10 cellular contexts compared by ENCODE assay signal in the genomic region with DNA sequence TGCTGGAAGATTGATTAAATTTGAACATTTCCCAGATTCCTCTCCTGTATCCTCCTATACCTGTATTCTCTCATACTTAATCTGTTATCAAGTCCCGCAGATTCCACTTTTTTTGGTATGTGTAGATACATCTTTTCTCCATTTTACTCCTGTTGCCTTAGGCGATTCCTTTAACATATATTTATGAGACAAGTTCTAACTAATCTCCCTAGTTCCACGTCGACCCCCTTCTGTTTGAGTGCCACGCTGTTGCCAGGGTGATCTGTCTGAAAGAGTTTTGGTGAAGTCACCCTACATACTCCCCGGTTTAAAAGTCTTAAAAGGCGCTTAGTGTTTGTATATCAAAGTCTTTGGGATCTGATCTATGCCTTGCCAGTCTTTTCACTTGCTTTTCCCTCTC. TPM values are rescaled to one million over a fixed set of nuclear protein-coding genes. Genes with fewer than 3 reads are reported as not detected.
DNase-seq lines count a peak whose midpoint lies in the region; ATAC-seq and TF ChIP-seq lines count a peak whose summit lies in the region.
"Had no signal": no experiment of that assay in that cellular context is flagged by ENCODE, and none has a peak within 500 bp of the region (broad histone marks: within the 10 kb centered on the region; RNA-seq: fewer than 3 reads in every experiment).

No MANE protein-coding gene starts in this region.

- DNase-seq in NCI-H69 (lab: John Stamatoyannopoulos, UW) (peak; percentile 1), coronary artery (ENCODE audit: low spot score) (no peak), cortex of kidney (lab: John Stamatoyannopoulos, UW) (no peak), activated gamma-delta T cell treated with Interleukin-2 at 50 U/mL for 16 hours (no peak), thyroid gland (no peak)
- DNase-seq in naive thymus-derived CD4-positive, alpha-beta T cell: peak in 2 of 9 donors; percentile 7 to 25
- DNase-seq: NCI-H2081 treated with DMSO at 0.1 percent for 48 hours, T1000 had no signal

- TF ChIP-seq CTCF in coronary artery (IDR thresholded peaks at IDR 0.05) (no peak), thyroid gland (IDR thresholded peaks at IDR 0.05) (no peak)

- intact Hi-C loops in naive thymus-derived CD4-positive, alpha-beta T cell (cut with micrococcal nuclease): loop anchor here in 1 of 2 donors (10.0 kb wide), 1 partner anchor 674 kb away; no protein-coding TSS in a partner anchor
- intact Hi-C loops in thyroid gland (cut with DNase I): no loop called here

- CTCF ChIA-PET in naive thymus-derived CD4-positive, alpha-beta T cell (lab: Charles Lee): no interaction called here

- H3K27ac ChIP-seq in BLaER1 treated with 17β-estradiol and CSF1 and Interleukin-3, amounts not matched to agents 10 nM and 100 nM: peak overlapping the region in 1 of 11 experiments; percentile 4; a peak in 1 of 22 replicates
- H3K27ac ChIP-seq in coronary artery (peak overlapping the region in 1 of 2 donors; percentile 9), thyroid gland (no peak overlapping the region)
- H3K27ac ChIP-seq in naive thymus-derived CD4-positive, alpha-beta T cell (ENCODE audit: low read depth, low read length): peak overlapping the region; percentile 97

- peaks cover 12 to 30% (median 17%) of the 10 kb centered on the region in 11 experiments for H3K36me3 ChIP-seq in BLaER1 treated with 17β-estradiol and CSF1 and Interleukin-3, amounts not matched to agents 10 nM and 100 nM
- H3K36me3 ChIP-seq in naive thymus-derived CD4-positive, alpha-beta T cell (ENCODE audit: control insufficient read depth in 2 of 3, insufficient read depth in 3 of 3, low read length in 3 of 3): peaks cover 0 to 15% (median 4%) of the 10 kb centered on the region in 3 experiments
- H3K36me3 ChIP-seq in thyroid gland: peaks cover 0 to 3% of the 10 kb centered on the region in 2 donors

- H3K27ac Mint-ChIP-seq in naive thymus-derived CD4-positive, alpha-beta T cell: peak overlapping the region; percentile 11 to 100 (median 72)

- H3K4me3 Mint-ChIP-seq in naive thymus-derived CD4-positive, alpha-beta T cell: peak overlapping the region; percentile 57 to 98 (median 69)

- H3K4me2 ChIP-seq in BLaER1 treated with 17β-estradiol and CSF1 and Interleukin-3, amounts not matched to agents 10 nM and 100 nM: peak overlapping the region; percentile 33 to 77 (median 68); a peak in 21 of 22 replicates

- H4K20me1 ChIP-seq in BLaER1 treated with 17β-estradiol and CSF1 and Interleukin-3, amounts not matched to agents 10 nM and 100 nM: peaks cover 0 to 27% (median 11%) of the 10 kb centered on the region in 11 experiments; a peak in 11 of 22 replicates

- ATAC-seq in naive thymus-derived CD4-positive, alpha-beta T cell: no peak
- no peak for ATAC-seq in GM21737 (IDR thresholded peaks at IDR 0.05; ENCODE audit: unreplicated experiment)

- H3K4me1 ChIP-seq in BLaER1 treated with 17β-estradiol and CSF1 and Interleukin-3, amounts not matched to agents 10 nM and 100 nM: peaks cover 15 to 52% (median 25%) of the 10 kb centered on the region in 10 experiments
- H3K4me1 ChIP-seq in naive thymus-derived CD4-positive, alpha-beta T cell (ENCODE audit: control insufficient read depth in 2 of 2, insufficient read depth in 2 of 2, low read length in 2 of 2): peaks cover 11 to 19% of the 10 kb centered on the region in 2 donors
- H3K4me1 ChIP-seq in thyroid gland: peaks cover 0 to 9% of the 10 kb centered on the region in 2 donors

- H3K27me3 Mint-ChIP-seq in naive thymus-derived CD4-positive, alpha-beta T cell: peaks cover 0 to 2% (median 0%) of the 10 kb centered on the region in 5 donors

- H3K36me3 Mint-ChIP-seq in naive thymus-derived CD4-positive, alpha-beta T cell: peaks cover 3 to 8% (median 4%) of the 10 kb centered on the region in 5 donors

- 50 to 58% methylated on average over 7 of the region's 7 CpGs for WGBS in thyroid gland, 2 donors

- H3K27me3 ChIP-seq in BLaER1 treated with 17β-estradiol and CSF1 and Interleukin-3, amounts not matched to agents 10 nM and 100 nM: no peaks in the 10 kb centered on the region
- H3K27me3 ChIP-seq in naive thymus-derived CD4-positive, alpha-beta T cell (ENCODE audit: control insufficient read depth in 2 of 2, insufficient read depth in 2 of 2, low read length in 2 of 2): no peaks in the 10 kb centered on the region
- H3K27me3 ChIP-seq in thyroid gland: no peaks in the 10 kb centered on the region

- H3K9me3 ChIP-seq in BLaER1 treated with 17β-estradiol and CSF1 and Interleukin-3, amounts not matched to agents 10 nM and 100 nM (replicated peaks in 1 of 11): peaks cover 0 to 12% (median 5%) of the 10 kb centered on the region in 11 experiments; a peak in 5 of 22 replicates
- H3K9me3 ChIP-seq in naive thymus-derived CD4-positive, alpha-beta T cell (ENCODE audit: control insufficient read depth in 2 of 3, low read length in 3 of 3): no peaks in the 10 kb centered on the region
- no peaks in the 10 kb centered on the region for H3K9me3 ChIP-seq in thyroid gland

- POLR2A ChIA-PET in naive thymus-derived CD4-positive, alpha-beta T cell (lab: Charles Lee): no interaction called here

- TF ChIP-seq POLR2A in thyroid gland (IDR thresholded peaks at IDR 0.05): no peak

- peaks cover 14 to 47% (median 35%) of the 10 kb centered on the region in 7 donors for H3K4me1 Mint-ChIP-seq in naive thymus-derived CD4-positive, alpha-beta T cell

- H3K4me3 ChIP-seq in BLaER1 treated with 17β-estradiol and CSF1 and Interleukin-3, amounts not matched to agents 10 nM and 100 nM: peak overlapping the region in 5 of 10 experiments; percentile 55 to 81 (median 71); a peak in 7 of 20 replicates
- peak overlapping the region; percentile 14 for H3K4me3 ChIP-seq in coronary artery
- no peak overlapping the region for H3K4me3 ChIP-seq in naive thymus-derived CD4-positive, alpha-beta T cell (ENCODE audit: low read length)
- H3K4me3 ChIP-seq in thyroid gland (replicated peaks in 1 of 3): no peak overlapping the region

- peak overlapping the region in 5 of 11 experiments; percentile 0 to 95 (median 94); a peak in 7 of 22 replicates for H3K9ac ChIP-seq in BLaER1 treated with 17β-estradiol and CSF1 and Interleukin-3, amounts not matched to agents 10 nM and 100 nM

- H3K9me3 Mint-ChIP-seq in naive thymus-derived CD4-positive, alpha-beta T cell: peaks cover 0 to 7% (median 0%) of the 10 kb centered on the region in 11 donors

RNA-seq across cellular contexts. Expression of a gene that starts 2.4 kb away (rescaled TPM):
- total RNA-seq in naive thymus-derived CD4-positive, alpha-beta T cell: 10 to 100 TPM; 32.1 to 46.3 (median 41.5) TPM
- polyA plus RNA-seq in naive thymus-derived CD4-positive, alpha-beta T cell: 100 to 1,000 TPM in 1 of 2 donors, 10 to 100 TPM in 1; 96.3 to 103 TPM
- total RNA-seq in thyroid gland: 10 to 100 TPM; 53.5 to 68.4 (median 67.5) TPM

RNA-seq across cellular contexts. Expression of a gene that starts 2.7 kb away (rescaled TPM):
- 10 to 100 TPM; 12.5 to 40.1 (median 27.1) TPM for total RNA-seq in naive thymus-derived CD4-positive, alpha-beta T cell
- polyA plus RNA-seq in naive thymus-derived CD4-positive, alpha-beta T cell: 10 to 100 TPM; 10.9 to 11.2 TPM
- total RNA-seq in thyroid gland: 10 to 100 TPM; 16.5 to 37.5 (median 26.8) TPM

RNA-seq across cellular contexts. Expression of a gene that starts 19.6 kb away (rescaled TPM):
- total RNA-seq in naive thymus-derived CD4-positive, alpha-beta T cell: 100 to 1,000 TPM; 113 to 342 (median 282) TPM
- 1,000 to 10,000 TPM; 2,157 to 2,919 TPM for polyA plus RNA-seq in naive thymus-derived CD4-positive, alpha-beta T cell
- 1,000 to 10,000 TPM in 2 of 4 donors, 100 to 1,000 TPM in 2; 258 to 2,076 (median 1,246) TPM for total RNA-seq in thyroid gland

RNA-seq across cellular contexts. Expression of a gene that starts 24.5 kb away (rescaled TPM):
- 10 to 100 TPM in 1 of 5 experiments, 1 to 10 TPM in 3, not detected in 1; 1.5 to 52.1 (median 3.9) TPM for total RNA-seq in naive thymus-derived CD4-positive, alpha-beta T cell
- under 1 TPM; 0.06 to 0.14 TPM for polyA plus RNA-seq in naive thymus-derived CD4-positive, alpha-beta T cell
- 1 to 10 TPM in 3 of 4 donors, under 1 TPM in 1; 0.49 to 5.2 (median 1.6) TPM for total RNA-seq in thyroid gland
